In genomic region chr4:26069218-26069617, GRCh38 we compare ENCODE assay signal across 8 cellular contexts.
DNase-seq lines count a peak whose midpoint lies in the region; ATAC-seq, FAIRE-seq and TF ChIP-seq lines count a peak whose summit lies in the region.

No MANE protein-coding gene starts in this region.

- peak; percentile 53 for FAIRE-seq in GM19239 (lab: Jason Lieb, UNC)

- no peak for DNase-seq in GM19239 (ENCODE audit: insufficient read length, low spot score)
- peak; percentile 40 for DNase-seq in NCI-H748 (lab: John Stamatoyannopoulos, UW; ENCODE audit: unreplicated experiment)
- DNase-seq in epithelial cell of proximal tubule (ENCODE audit: low read depth), result no peak
- no peak for DNase-seq in putamen (ENCODE audit: low spot score)
- no peak for DNase-seq in C1 segment of cervical spinal cord (lab: John Stamatoyannopoulos, UW)

- no peak overlapping the region for H3K4me3 ChIP-seq in epithelial cell of proximal tubule (ENCODE audit: low read depth, low read length)

- ATAC-seq in GM21576 (IDR thresholded peaks at IDR 0.05; ENCODE audit: unreplicated experiment) (no peak), GM18909 (IDR thresholded peaks at IDR 0.05; ENCODE audit: poor library complexity, unreplicated experiment) (no peak)

- H3K27ac ChIP-seq in 22Rv1, result no peak overlapping the region

- TF ChIP-seq CTCF in 22Rv1 (IDR thresholded peaks at IDR 0.05) (peak; percentile 51), epithelial cell of proximal tubule (conservative IDR thresholded peaks at IDR 0.05; ENCODE audit: low read depth, low read length) (peak; percentile 62)
